Comparison of ENCODE assay signal across 8 cellular contexts in the genomic region with DNA sequence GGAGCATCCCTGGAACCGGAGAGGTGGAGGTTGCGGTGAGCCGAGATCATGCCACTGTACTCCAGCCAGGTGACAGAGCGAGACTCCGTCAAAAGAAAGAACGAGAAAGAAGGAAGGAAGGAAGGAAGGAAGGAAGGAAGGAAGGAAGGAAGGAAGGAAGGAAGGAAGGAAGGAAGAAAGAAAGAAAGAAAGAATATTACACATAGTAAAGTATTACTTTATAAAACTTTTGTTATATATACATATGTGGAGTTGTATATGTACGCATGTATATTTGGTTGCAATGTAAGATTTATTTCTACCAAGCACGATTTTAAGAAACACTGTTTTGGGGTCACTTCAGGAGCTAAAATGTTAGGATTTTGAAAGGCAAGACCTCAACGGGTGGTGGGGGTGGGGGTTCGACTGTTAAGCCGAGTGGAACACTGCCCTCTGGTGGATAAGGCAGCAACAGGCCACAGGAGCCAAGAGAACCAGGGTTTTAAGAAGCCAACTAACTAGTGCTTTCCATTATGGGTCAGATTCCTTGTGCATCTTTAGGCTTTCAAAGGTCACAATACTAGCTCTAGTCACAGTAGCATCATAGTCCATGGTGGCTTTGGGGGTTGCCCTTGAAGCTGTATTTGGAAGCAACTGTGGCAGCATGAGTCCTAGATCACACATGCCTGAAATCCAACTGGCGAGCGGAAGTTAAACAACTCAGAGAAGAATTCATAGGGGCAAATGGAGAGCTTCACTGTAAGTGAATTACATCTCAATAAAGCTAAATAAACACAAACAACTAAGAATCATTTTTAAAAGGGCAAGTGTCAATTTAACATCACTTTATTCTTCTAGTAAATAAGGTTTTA. TPM values are rescaled to one million over a fixed set of nuclear protein-coding genes. Genes with fewer than 3 reads are reported as not detected.
DNase-seq lines count a peak whose midpoint lies in the region; TF ChIP-seq lines count a peak whose summit lies in the region.

No MANE protein-coding gene starts in this region.

- TF ChIP-seq CTCF in KMS-11 (conservative IDR thresholded peaks at IDR 0.05; ENCODE audit: low read depth, low read length), result peak; percentile 84
- TF ChIP-seq CTCF in SK-N-SH (IDR thresholded peaks at IDR 0.05), result peak; percentile 96

- no peak overlapping the region for H3K4me2 ChIP-seq in KMS-11
- no peak overlapping the region for H3K4me2 ChIP-seq in SK-N-SH

- H2AFZ ChIP-seq in KMS-11 (ENCODE audit: low read depth), result no peak overlapping the region
- no peak overlapping the region for H2AFZ ChIP-seq in SK-N-SH (ENCODE audit: low read depth)

- H3K27ac Mint-ChIP-seq in activated naive CD4-positive, alpha-beta T cell treated with anti-CD3 and anti-CD28 coated beads, Interleukin-2, amount 50 U/mL, for 24 hours, result peak overlapping the region; percentile 69

- no peak overlapping the region for H3K27ac ChIP-seq in KMS-11
- H3K27ac ChIP-seq in SK-N-SH (ENCODE audit: low read depth in 2 of 2, low read length in 1 of 2), result no peak overlapping the region

- peaks cover 18% of the 10 kb centered on the region for H3K4me1 Mint-ChIP-seq in activated naive CD4-positive, alpha-beta T cell treated with anti-CD3 and anti-CD28 coated beads, Interleukin-2, amount 50 U/mL, for 24 hours

- H3K79me2 ChIP-seq in KMS-11 (ENCODE audit: insufficient read depth, low read depth) (no peaks in the 10 kb centered on the region), SK-N-SH (ENCODE audit: insufficient read depth) (peaks cover 8% of the 10 kb centered on the region)

- H3K9me2 ChIP-seq in SK-N-SH, result no peaks in the 10 kb centered on the region

- H3K27me3 ChIP-seq in KMS-11 (ENCODE audit: insufficient read depth, low read depth) (no peaks in the 10 kb centered on the region), SK-N-SH (ENCODE audit: insufficient read depth) (no peaks in the 10 kb centered on the region)

- DNase-seq in activated gamma-delta T cell treated with Interleukin-2 at 50 U/mL for 16 hours (peak; percentile 66), activated gamma-delta T cell (lab: John Stamatoyannopoulos, UW) (no peak), SK-N-SH (peak; percentile 79), glomerular visceral epithelial cell (ENCODE audit: extremely low spot score) (peak; percentile 48), posterior cingulate gyrus (peak in 8 of 10 donors; percentile 21 to 89 (median 58)), DMS79 (lab: John Stamatoyannopoulos, UW) (no peak)

- H3K9me3 ChIP-seq in SK-N-SH, result no peaks in the 10 kb centered on the region

- CTCF ChIA-PET in SK-N-SH (lab: Yijun Ruan, JAX), result interaction anchor here (0.6 to 3.8 kb wide), 41 partner anchors 9 to 350 kb away, joined by 3 to 72 read pairs (median 4); no protein-coding TSS in a partner anchor

- H3K4me1 ChIP-seq in KMS-11 (ENCODE audit: low read depth, poor library complexity, severe bottlenecking) (no peaks in the 10 kb centered on the region), SK-N-SH (ENCODE audit: control insufficient read depth in 1 of 2, insufficient read depth in 2 of 2, low read depth in 1 of 2, low read length in 1 of 2) (peaks cover 0 to 21% of the 10 kb centered on the region in 2 experiments; a peak in 2 of 4 replicates)

- H4K20me1 ChIP-seq in KMS-11 (ENCODE audit: insufficient read depth) (no peaks in the 10 kb centered on the region), SK-N-SH (ENCODE audit: insufficient read depth) (peaks cover 7% of the 10 kb centered on the region; the same call in 1 of the 2 replicates)

- H3K27me3 Mint-ChIP-seq in activated naive CD4-positive, alpha-beta T cell treated with anti-CD3 and anti-CD28 coated beads, Interleukin-2, amount 50 U/mL, for 24 hours, result no peaks in the 10 kb centered on the region

- peaks cover 5% of the 10 kb centered on the region for H3K36me3 Mint-ChIP-seq in activated naive CD4-positive, alpha-beta T cell treated with anti-CD3 and anti-CD28 coated beads, Interleukin-2, amount 50 U/mL, for 24 hours

- H3K4me3 ChIP-seq in KMS-11 (IDR thresholded peaks at IDR 0.05; ENCODE audit: insufficient read depth, low read depth, low read length) (no peak overlapping the region), SK-N-SH (ENCODE audit: low read depth in 2 of 2, low read length in 1 of 2) (no peak overlapping the region; a peak in 1 of 4 replicates)

- WGBS in SK-N-SH (ENCODE audit: low lambda C conversion rate), result 64% methylated on average over 13 of the region's 13 CpGs

- H3K4me3 Mint-ChIP-seq in activated naive CD4-positive, alpha-beta T cell treated with anti-CD3 and anti-CD28 coated beads, Interleukin-2, amount 50 U/mL, for 24 hours, result no peak overlapping the region

- no peak for TF ChIP-seq EP300 in SK-N-SH (IDR thresholded peaks at IDR 0.05; ENCODE audit: borderline replicate concordance in 1 of 2, low read depth in 1 of 2, low read length in 1 of 2)

- POLR2A ChIA-PET in SK-N-SH (lab: Yijun Ruan, JAX), result no interaction called here

- H3K9ac ChIP-seq in KMS-11 (no peak overlapping the region), SK-N-SH (no peak overlapping the region)

- H3K36me3 ChIP-seq in KMS-11 (ENCODE audit: insufficient read depth) (no peaks in the 10 kb centered on the region), SK-N-SH (replicated peaks in 1 of 2; ENCODE audit: control insufficient read depth in 1 of 2, insufficient read depth in 2 of 2, low read length in 1 of 2) (peaks cover 0 to 14% of the 10 kb centered on the region in 2 experiments)

- intact Hi-C loops in posterior cingulate gyrus (cut with DNase I), result loop anchor here (2.0 kb wide), 1 partner anchor 128 kb away; no protein-coding TSS in a partner anchor

- TF ChIP-seq RAD21 in SK-N-SH (IDR thresholded peaks at IDR 0.05; ENCODE audit: low read length), result peak; percentile 84

- peaks cover 7% of the 10 kb centered on the region for H3F3A ChIP-seq in SK-N-SH (replicated peaks; ENCODE audit: insufficient read depth)

- no peaks in the 10 kb centered on the region for H3K9me3 Mint-ChIP-seq in activated naive CD4-positive, alpha-beta T cell treated with anti-CD3 and anti-CD28 coated beads, Interleukin-2, amount 50 U/mL, for 24 hours

TF ChIP-seq in SK-N-SH, 30 proteins besides CTCF, POLR2A, EP300 and RAD21:
- TF ChIP-seq NRF1 (IDR thresholded peaks at IDR 0.05; ENCODE audit: low read depth, low read length) (no peak), CHD2 (IDR thresholded peaks at IDR 0.05; ENCODE audit: low read length, partially characterized antibody) (peak; percentile 71), REST (IDR thresholded peaks at IDR 0.05; ENCODE audit: low read depth, low read length) (0 out of 2 replicates have a peak, but pooled peaks have one; percentile 10), SMC3 (IDR thresholded peaks at IDR 0.05; ENCODE audit: low read depth, low read length) (peak; percentile 91)

RNA-seq across cellular contexts. Expression of gene GLB1, which starts 22.5 kb away (rescaled TPM):
- 80.3 and 102 TPM in 2 replicates for polyA plus RNA-seq in SK-N-SH (2012; rRNA removed)
- polyA plus RNA-seq in SK-N-SH (2012; cell fraction: cytosol; rRNA removed), result 74.7 and 84.2 TPM in 2 replicates
- 84.8 and 88.0 TPM in 2 replicates for polyA plus RNA-seq in SK-N-SH (2012; cell fraction: nucleus; rRNA removed)

RNA-seq across cellular contexts. Expression of gene TMPPE, which starts 22.5 kb away (rescaled TPM):
- polyA plus RNA-seq in SK-N-SH (2012; rRNA removed), result 1.4 and 1.7 TPM in 2 replicates
- 1.1 and 1.7 TPM in 2 replicates for polyA plus RNA-seq in SK-N-SH (2012; cell fraction: cytosol; rRNA removed)
- polyA plus RNA-seq in SK-N-SH (2012; cell fraction: nucleus; rRNA removed), result 1.4 and 1.6 TPM in 2 replicates

RNA-seq across cellular contexts. Expression of gene CRTAP, which starts 39.4 kb away (rescaled TPM):
- 198 and 240 TPM in 2 replicates for polyA plus RNA-seq in SK-N-SH (2012; rRNA removed)
- 246 and 266 TPM in 2 replicates for polyA plus RNA-seq in SK-N-SH (2012; cell fraction: cytosol; rRNA removed)
- polyA plus RNA-seq in SK-N-SH (2012; cell fraction: nucleus; rRNA removed), result 41.2 and 84.3 TPM in 2 replicates

Comparison
In these comparisons a context has a peak if more than half of its experiments do, and no peak if none do; other contexts are left out.
1. DNase-seq: peak in activated gamma-delta T cell treated with Interleukin-2 at 50 U/mL for 16 hours (single experiment), SK-N-SH (single experiment), glomerular visceral epithelial cell (single experiment) and posterior cingulate gyrus (8 of 10); none in activated gamma-delta T cell (single experiment) and DMS79 (single experiment).